ENCODE assay signal across 11 cellular contexts in the genomic region with DNA sequence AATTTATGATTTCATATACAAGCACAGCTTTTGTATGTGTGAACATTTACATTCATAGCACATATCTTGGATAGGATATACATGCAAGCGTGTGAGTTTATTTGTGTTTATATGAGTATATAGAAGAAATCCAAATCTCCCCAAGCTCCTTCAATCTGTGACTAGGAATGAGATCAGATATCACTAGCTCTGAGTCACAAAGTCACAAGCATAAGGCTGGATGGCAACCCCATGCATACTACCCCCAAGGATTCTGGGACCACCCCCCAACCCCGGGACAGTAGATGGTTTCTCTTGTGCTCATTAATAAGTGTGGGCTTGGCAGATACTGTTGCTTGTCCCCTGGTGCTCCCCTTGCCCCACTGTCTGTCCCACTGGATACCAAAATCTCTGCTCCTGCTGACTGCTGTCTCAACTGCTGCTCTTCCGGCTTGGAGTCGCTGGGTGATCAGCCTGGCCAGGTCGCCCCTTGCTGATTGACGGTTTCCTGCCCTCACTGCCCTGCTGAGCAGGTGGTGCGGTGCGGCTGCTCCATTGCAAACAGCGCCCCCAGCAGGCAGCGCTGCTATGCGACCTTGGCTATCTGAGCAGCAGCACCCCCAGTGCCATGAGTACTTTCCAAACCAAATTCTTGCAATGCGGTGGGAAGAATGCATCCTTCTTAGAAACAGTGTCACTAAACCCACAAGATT.
A peak's percentile ranks its signal among the peaks of the same experiment; 100 is the strongest.
DNase-seq lines count a peak whose midpoint lies in the region; ATAC-seq and TF ChIP-seq lines count a peak whose summit lies in the region.
"Had no signal": no experiment of that assay in that cellular context is flagged by ENCODE, and none has a peak within 500 bp of the region (broad histone marks: within the 10 kb centered on the region; RNA-seq: fewer than 3 reads in every experiment).

No MANE protein-coding gene starts in this region.

- H3K27me3 ChIP-seq in neural progenitor cell (no peaks in the 10 kb centered on the region), PC-9 (ENCODE audit: insufficient read depth, low read depth) (no peaks in the 10 kb centered on the region)

- no peaks in the 10 kb centered on the region for H3K79me2 ChIP-seq in neural progenitor cell (ENCODE audit: low read depth)
- no peaks in the 10 kb centered on the region for H3K79me2 ChIP-seq in PC-9 (ENCODE audit: low read depth)

- peaks cover 12% of the 10 kb centered on the region for H3K4me1 Mint-ChIP-seq in chondrocyte (ENCODE audit: low read depth)
- peaks cover 11% of the 10 kb centered on the region for H3K4me1 Mint-ChIP-seq in neural progenitor cell

- no TSS peak for BruUV-seq in PC-9 (replicated peaks; lab: Mats Ljungman, UMichigan)

- peaks cover 3% of the 10 kb centered on the region for H3K27me3 Mint-ChIP-seq in chondrocyte (ENCODE audit: low read depth)
- H3K27me3 Mint-ChIP-seq in neural progenitor cell (ENCODE audit: insufficient read depth, low read depth), result peaks cover 8% of the 10 kb centered on the region
- H3K27me3 Mint-ChIP-seq: stimulated activated naive CD8-positive, alpha-beta T cell treated with anti-CD3 and anti-CD28 coated beads, Interleukin-15, Interleukin-2, amounts not matched to agents 100 ng/mL and 50 ng/mL, for 24 hours had no signal

- no peak overlapping the region for H3K9ac ChIP-seq in neural progenitor cell

- H3K36me3 Mint-ChIP-seq in chondrocyte (ENCODE audit: low read depth) (no peaks in the 10 kb centered on the region), neural progenitor cell (no peaks in the 10 kb centered on the region)

- H3K4me2 ChIP-seq in neural progenitor cell, result no peak overlapping the region
- no peak overlapping the region for H3K4me2 ChIP-seq in PC-9

- TF ChIP-seq CTCF in chondrocyte (IDR thresholded peaks at IDR 0.05) (peak; percentile 65), neural progenitor cell (IDR thresholded peaks at IDR 0.05) (peak; percentile 76), PC-9 (conservative IDR thresholded peaks at IDR 0.05) (no peak)

- H3K36me3 ChIP-seq in neural progenitor cell, result no peaks in the 10 kb centered on the region
- H3K36me3 ChIP-seq in PC-9 (ENCODE audit: low read depth), result no peaks in the 10 kb centered on the region

- peak; percentile 57 for DNase-seq in ELF-1 (ENCODE audit: low read depth, low spot score)
- DNase-seq in HPDE6-E6E7 (ENCODE audit: extremely low spot score), result peak; percentile 9
- no peak for DNase-seq in chondrocyte (ENCODE audit: low spot score)
- peak; percentile 77 for DNase-seq in neural progenitor cell (ENCODE audit: low spot score)
- no peak for DNase-seq in PC-9
- no peak for DNase-seq in NCI-H187 (lab: John Stamatoyannopoulos, UW)
- DNase-seq in left cardiac atrium, result no peak
- no peak for DNase-seq in activated naive CD4-positive, alpha-beta T cell (lab: John Stamatoyannopoulos, UW)
- DNase-seq: nucleus accumbens had no signal

- H2AFZ ChIP-seq in neural progenitor cell (replicated peaks) (no peak overlapping the region), PC-9 (no peak overlapping the region)

- POLR2A ChIA-PET in PC-9 (lab: Charles Lee; ENCODE audit: unreplicated experiment), result no interaction called here

- H3K27ac Mint-ChIP-seq in chondrocyte (ENCODE audit: unreplicated experiment), result no peak overlapping the region
- H3K27ac Mint-ChIP-seq in neural progenitor cell, result no peak overlapping the region
- H3K27ac Mint-ChIP-seq: stimulated activated naive CD8-positive, alpha-beta T cell treated with anti-CD3 and anti-CD28 coated beads, Interleukin-15, Interleukin-2, amounts not matched to agents 100 ng/mL and 50 ng/mL, for 24 hours had no signal

- H3K4me1 ChIP-seq in neural progenitor cell (no peaks in the 10 kb centered on the region), PC-9 (replicated peaks; ENCODE audit: insufficient read depth) (no peaks in the 10 kb centered on the region)

- H3K9me3 ChIP-seq in neural progenitor cell (ENCODE audit: low read depth) (no peaks in the 10 kb centered on the region), PC-9 (ENCODE audit: insufficient read depth, low read depth) (no peaks in the 10 kb centered on the region; the same call in 1 of the 2 replicates)

- H3K9me2 ChIP-seq in PC-9 (ENCODE audit: insufficient read depth), result no peaks in the 10 kb centered on the region

- H4K20me1 ChIP-seq in neural progenitor cell (ENCODE audit: low read depth) (no peaks in the 10 kb centered on the region), PC-9 (ENCODE audit: insufficient read depth) (no peaks in the 10 kb centered on the region)

- ATAC-seq in left cardiac atrium, result no peak

- H3K9me3 Mint-ChIP-seq in chondrocyte (ENCODE audit: low read depth), result no peaks in the 10 kb centered on the region
- H3K9me3 Mint-ChIP-seq in neural progenitor cell, result peaks cover 7% of the 10 kb centered on the region
- H3K9me3 Mint-ChIP-seq: stimulated activated naive CD8-positive, alpha-beta T cell treated with anti-CD3 and anti-CD28 coated beads, Interleukin-15, Interleukin-2, amounts not matched to agents 100 ng/mL and 50 ng/mL, for 24 hours had no signal

- intact Hi-C loops in PC-9 (cut with micrococcal nuclease; ENCODE audit: unreplicated experiment), result no loop called here
- intact Hi-C loops in left cardiac atrium (cut with DNase I), result no loop called here

- CTCF ChIA-PET in PC-9 (lab: Charles Lee), result no interaction called here

- H3K4me3 Mint-ChIP-seq in chondrocyte (ENCODE audit: unreplicated experiment) (no peak overlapping the region), neural progenitor cell (no peak overlapping the region)
- H3K4me3 Mint-ChIP-seq: stimulated activated naive CD8-positive, alpha-beta T cell treated with anti-CD3 and anti-CD28 coated beads, Interleukin-15, Interleukin-2, amounts not matched to agents 100 ng/mL and 50 ng/mL, for 24 hours had no signal

- H3K4me3 ChIP-seq in neural progenitor cell, result no peak overlapping the region
- no peak overlapping the region for H3K4me3 ChIP-seq in PC-9

- no peaks in the 10 kb centered on the region for H3F3A ChIP-seq in neural progenitor cell (ENCODE audit: low read depth)
- H3F3A ChIP-seq in PC-9 (ENCODE audit: insufficient read depth, low read depth), result no peaks in the 10 kb centered on the region

- H3K27ac ChIP-seq in neural progenitor cell (no peak overlapping the region), PC-9 (no peak overlapping the region)
- H3K27ac ChIP-seq: VCaP had no signal

Comparison
In these comparisons a context has a peak if more than half of its experiments do, and no peak if none do; other contexts are left out.
1. DNase-seq: peak in ELF-1 (single experiment), HPDE6-E6E7 (single experiment) and neural progenitor cell (single experiment); none in chondrocyte (single experiment), PC-9 (0 of 2), NCI-H187 (0 of 2), left cardiac atrium (single experiment) and activated naive CD4-positive, alpha-beta T cell (0 of 4).